ENCODE assay signal across 28 cellular contexts in genomic region chr2:55003706-55004639, GRCh38. TPM values are rescaled to one million over a fixed set of nuclear protein-coding genes. Genes with fewer than 3 reads are reported as not detected.
DNase-seq lines count a peak whose midpoint lies in the region; ATAC-seq and TF ChIP-seq lines count a peak whose summit lies in the region.
"Had no signal": no experiment of that assay in that cellular context is flagged by ENCODE, and none has a peak within 500 bp of the region (broad histone marks: within the 10 kb centered on the region; RNA-seq: fewer than 3 reads in every experiment).

No MANE protein-coding gene starts in this region.

- no peaks in the 10 kb centered on the region for H3K9me3 ChIP-seq in CD8-positive, alpha-beta memory T cell (ENCODE audit: low read length)
- no peaks in the 10 kb centered on the region for H3K9me3 ChIP-seq in upper lobe of left lung
- H3K9me3 ChIP-seq: adrenal gland, Caco-2, right atrium auricular region, tibial nerve had no signal

- peak overlapping the region in 1 of 5 experiments; percentile 19 for H3K4me3 Mint-ChIP-seq in brain
- H3K4me3 Mint-ChIP-seq in nephron: no peak overlapping the region
- no peak overlapping the region for H3K4me3 Mint-ChIP-seq in stimulated activated memory B cell treated with anti-CD40 and anti-IgM and Interleukin-4, amounts not matched to agents 10 μg/mL and 1 μg/mL and 100 μg/mL, for 72 hours
- no peak overlapping the region for H3K4me3 Mint-ChIP-seq in CD8-positive, alpha-beta memory T cell
- H3K4me3 Mint-ChIP-seq: activated CD4-positive, alpha-beta memory T cell treated with anti-CD3 and anti-CD28 coated beads, Interleukin-2, amount 10 ng/mL, durations not matched to agents 7 days and 5 days; activated naive CD4-positive, alpha-beta T cell treated with anti-CD3 and anti-CD28 coated beads for 36 hours; activated T-helper 1 cell treated with anti-CD3 and anti-CD28 coated beads, Interleukin-12 subunit alpha, Interleukin-12 subunit beta, Interleukin-2, Interleukin-4 antibody, amounts not matched to agents 30 ng/mL and 10 ng/mL and 1 ng/mL, durations not matched to agents 14 hours and 24 hours and 36 hours; H9; neural crest cell; T-helper 1 cell treated with Interleukin-12 subunit alpha and Interleukin-12 subunit beta and Interleukin-4 antibody, amounts not matched to agents 30 μg/mL and 1 μg/mL, for 36 hours had no signal

- H3K36me3 Mint-ChIP-seq in brain (peaks cover 15% of the 10 kb centered on the region), nephron (ENCODE audit: low read depth) (no peaks in the 10 kb centered on the region)
- H3K36me3 Mint-ChIP-seq in stimulated activated memory B cell treated with anti-CD40 and anti-IgM and Interleukin-4, amounts not matched to agents 10 μg/mL and 1 μg/mL and 100 μg/mL, for 72 hours: no peaks in the 10 kb centered on the region
- H3K36me3 Mint-ChIP-seq in CD8-positive, alpha-beta memory T cell: no peaks in the 10 kb centered on the region

- H3K27ac ChIP-seq in CD8-positive, alpha-beta memory T cell (ENCODE audit: low read depth, low read length): no peak overlapping the region
- no peak overlapping the region for H3K27ac ChIP-seq in upper lobe of left lung
- H3K27ac ChIP-seq: adrenal gland, C4-2B, parathyroid adenoma, right atrium auricular region had no signal

- POLR2A ChIA-PET in CD8-positive, alpha-beta memory T cell (lab: Charles Lee): no interaction called here

- no peak for TF ChIP-seq EP300 in upper lobe of left lung (IDR thresholded peaks at IDR 0.05)

- TF ChIP-seq CTCF in brain (conservative IDR thresholded peaks at IDR 0.05) (no peak), nephron (IDR thresholded peaks at IDR 0.05; ENCODE audit: unreplicated experiment in 3 of 3) (no peak), upper lobe of left lung (IDR thresholded peaks at IDR 0.05) (no peak)

- H3K4me1 ChIP-seq in CD8-positive, alpha-beta memory T cell (ENCODE audit: insufficient read depth, low read length): peaks cover 42% of the 10 kb centered on the region
- peaks cover 35 to 69% (median 38%) of the 10 kb centered on the region in 4 donors for H3K4me1 ChIP-seq in upper lobe of left lung

- CTCF ChIA-PET in CD8-positive, alpha-beta memory T cell (lab: Charles Lee): no interaction called here

- 89 to 93% methylated on average over 10 of the region's 10 CpGs for WGBS in upper lobe of left lung, 2 donors

- peaks cover 94% of the 10 kb centered on the region for H3K4me1 Mint-ChIP-seq in brain
- peaks cover 77% of the 10 kb centered on the region for H3K4me1 Mint-ChIP-seq in nephron
- peaks cover 63% of the 10 kb centered on the region for H3K4me1 Mint-ChIP-seq in stimulated activated memory B cell treated with anti-CD40 and anti-IgM and Interleukin-4, amounts not matched to agents 10 μg/mL and 1 μg/mL and 100 μg/mL, for 72 hours
- H3K4me1 Mint-ChIP-seq in CD8-positive, alpha-beta memory T cell: peaks cover 58 to 92% (median 90%) of the 10 kb centered on the region in 3 donors

- peak overlapping the region in 3 of 5 experiments; percentile 17 to 64 (median 40) for H3K27ac Mint-ChIP-seq in brain
- peak overlapping the region in 2 of 3 experiments; percentile 64 to 76 for H3K27ac Mint-ChIP-seq in nephron
- peak overlapping the region; percentile 15 for H3K27ac Mint-ChIP-seq in stimulated activated memory B cell treated with anti-CD40 and anti-IgM and Interleukin-4, amounts not matched to agents 10 μg/mL and 1 μg/mL and 100 μg/mL, for 72 hours
- H3K27ac Mint-ChIP-seq in CD8-positive, alpha-beta memory T cell: peak overlapping the region in 1 of 8 donors; percentile 17
- H3K27ac Mint-ChIP-seq: activated CD4-positive, alpha-beta memory T cell treated with anti-CD3 and anti-CD28 coated beads, Interleukin-2, amount 10 ng/mL, durations not matched to agents 7 days and 5 days; activated naive CD4-positive, alpha-beta T cell treated with anti-CD3 and anti-CD28 coated beads for 36 hours; activated T-helper 1 cell treated with anti-CD3 and anti-CD28 coated beads, Interleukin-12 subunit alpha, Interleukin-12 subunit beta, Interleukin-2, Interleukin-4 antibody, amounts not matched to agents 30 ng/mL and 10 ng/mL and 1 ng/mL, durations not matched to agents 14 hours and 24 hours and 36 hours; T-helper 1 cell treated with Interleukin-12 subunit alpha and Interleukin-12 subunit beta and Interleukin-4 antibody, amounts not matched to agents 30 μg/mL and 1 μg/mL, for 36 hours had no signal

- H3K4me3 ChIP-seq in CD8-positive, alpha-beta memory T cell (ENCODE audit: low read length): no peak overlapping the region
- no peak overlapping the region for H3K4me3 ChIP-seq in upper lobe of left lung
- H3K4me3 ChIP-seq: adrenal gland, lung, right atrium auricular region, tibial nerve had no signal

- H3K27me3 ChIP-seq in CD8-positive, alpha-beta memory T cell (ENCODE audit: insufficient read depth, low read length, poor library complexity, severe bottlenecking): no peaks in the 10 kb centered on the region
- no peaks in the 10 kb centered on the region for H3K27me3 ChIP-seq in upper lobe of left lung
- H3K27me3 ChIP-seq: adrenal gland, right atrium auricular region, tibial nerve had no signal

- H3K9me3 Mint-ChIP-seq in brain (no peaks in the 10 kb centered on the region), nephron (no peaks in the 10 kb centered on the region)
- H3K9me3 Mint-ChIP-seq in stimulated activated memory B cell treated with anti-CD40 and anti-IgM and Interleukin-4, amounts not matched to agents 10 μg/mL and 1 μg/mL and 100 μg/mL, for 72 hours: no peaks in the 10 kb centered on the region
- no peaks in the 10 kb centered on the region for H3K9me3 Mint-ChIP-seq in CD8-positive, alpha-beta memory T cell
- H3K9me3 Mint-ChIP-seq: activated CD4-positive, alpha-beta memory T cell treated with anti-CD3 and anti-CD28 coated beads, Interleukin-2, amount 10 ng/mL, durations not matched to agents 7 days and 5 days; activated naive CD4-positive, alpha-beta T cell treated with anti-CD3 and anti-CD28 coated beads for 36 hours; activated T-helper 1 cell treated with anti-CD3 and anti-CD28 coated beads, Interleukin-12 subunit alpha, Interleukin-12 subunit beta, Interleukin-2, Interleukin-4 antibody, amounts not matched to agents 30 ng/mL and 10 ng/mL and 1 ng/mL, durations not matched to agents 14 hours and 24 hours and 36 hours; H9; neural crest cell; T-helper 1 cell treated with Interleukin-12 subunit alpha and Interleukin-12 subunit beta and Interleukin-4 antibody, amounts not matched to agents 30 μg/mL and 1 μg/mL, for 36 hours had no signal

- DNase-seq in NCI-H69 (lab: John Stamatoyannopoulos, UW) (peak; percentile 3), upper lobe of left lung (no peak)
- no peak for DNase-seq in stimulated activated CD4-positive, alpha-beta T cell treated with anti-CD3 and anti-CD28 coated beads, Interleukin-1b, Interleukin-23, amount 100 ng/mL, for 48 hours
- DNase-seq in stimulated activated CD4-positive, alpha-beta T cell treated with anti-CD3 and anti-CD28 coated beads, Interleukin-4, amount 100 ng/mL, for 1 hour: no peak
- no peak for DNase-seq in CD8-positive, alpha-beta memory T cell
- DNase-seq: activated CD4-positive, alpha-beta memory T cell treated with anti-CD3 and anti-CD28 coated beads, Interleukin-2, amount 10 ng/mL, durations not matched to agents 7 days and 5 days; activated CD8-positive, alpha-beta memory T cell treated with anti-CD3 and anti-CD28 coated beads, Interleukin-2, amount 50 U/mL, for 4 hours; activated naive CD4-positive, alpha-beta T cell treated with anti-CD3 and anti-CD28 coated beads for 36 hours; adrenal gland; Caco-2; DMS79; effector CD4-positive, alpha-beta T cell; H9; hypothalamus; NCI-H1436 treated with DMSO at 0.1 percent for 48 hours; NCI-H82; stimulated activated CD4-positive, alpha-beta T cell treated with anti-CD3 and anti-CD28 coated beads, Interleukin-2, amount 100 ng/mL, for 48 hours had no signal

- H3K27me3 Mint-ChIP-seq in brain: no peaks in the 10 kb centered on the region
- no peaks in the 10 kb centered on the region for H3K27me3 Mint-ChIP-seq in nephron (ENCODE audit: low read depth)
- no peaks in the 10 kb centered on the region for H3K27me3 Mint-ChIP-seq in stimulated activated memory B cell treated with anti-CD40 and anti-IgM and Interleukin-4, amounts not matched to agents 10 μg/mL and 1 μg/mL and 100 μg/mL, for 72 hours
- no peaks in the 10 kb centered on the region for H3K27me3 Mint-ChIP-seq in CD8-positive, alpha-beta memory T cell
- H3K27me3 Mint-ChIP-seq: activated CD4-positive, alpha-beta memory T cell treated with anti-CD3 and anti-CD28 coated beads, Interleukin-2, amount 10 ng/mL, durations not matched to agents 7 days and 5 days had no signal

- H3K36me3 ChIP-seq in CD8-positive, alpha-beta memory T cell (ENCODE audit: insufficient read depth, low read length): no peaks in the 10 kb centered on the region
- H3K36me3 ChIP-seq in upper lobe of left lung: no peaks in the 10 kb centered on the region
- H3K36me3 ChIP-seq: adrenal gland, right atrium auricular region, tibial nerve had no signal

- no peak for ATAC-seq in stimulated activated memory B cell treated with anti-CD40 and anti-IgM and Interleukin-4, amounts not matched to agents 10 μg/mL and 1 μg/mL and 100 μg/mL, for 72 hours
- ATAC-seq in upper lobe of left lung (ENCODE audit: low FRiP score in 2 of 2): no peak

- no peak for TF ChIP-seq POLR2A in upper lobe of left lung (IDR thresholded peaks at IDR 0.05)

RNA-seq across cellular contexts. Expression of gene RTN4, which starts 46.3 kb away (rescaled TPM):
- polyA plus RNA-seq in brain (ENCODE audit: insufficient read depth, low read depth, low replicate concordance): 228 TPM
- total RNA-seq in CD8-positive, alpha-beta memory T cell: 100 to 1,000 TPM; 105 to 110 TPM
- polyA plus RNA-seq in CD8-positive, alpha-beta memory T cell: 100 TPM
- total RNA-seq in upper lobe of left lung: 100 to 1,000 TPM; 128 to 345 (median 233) TPM
